ENCODE assay signal across 12 cellular contexts in genomic region chr9:68418259-68418845, GRCh38.
"Had no signal": no experiment of that assay in that cellular context is flagged by ENCODE, and none has a peak within 500 bp of the region (broad histone marks: within the 10 kb centered on the region; RNA-seq: fewer than 3 reads in every experiment).

No MANE protein-coding gene starts in this region.

- H3K27ac ChIP-seq: breast epithelium, psoas muscle, thyroid gland, WERI-Rb-1 had no signal

- H3K36me3 ChIP-seq: breast epithelium, thyroid gland, WERI-Rb-1 had no signal

- H3K4me1 ChIP-seq: breast epithelium, psoas muscle, thyroid gland had no signal

- H3K9me3 ChIP-seq: ascending aorta, psoas muscle, thyroid gland had no signal

- ATAC-seq: activated T-helper 17 cell treated with anti-CD3 and anti-CD28 coated beads, Interleukin-2, amount 50 U/mL, for 72 hours had no signal

- DNase-seq: activated CD4-positive, alpha-beta T cell treated with anti-CD3 and anti-CD28 coated beads, Interleukin-2, amount 50 U/mL, for 48 hours; activated naive CD4-positive, alpha-beta T cell treated with anti-CD3 and anti-CD28 coated beads, Interleukin-2, amount 10 ng/mL, durations not matched to agents 7 days and 5 days; hippocampal formation; nephron progenitor cell; psoas muscle; stimulated activated CD4-positive, alpha-beta T cell treated with anti-CD3 and anti-CD28 coated beads, Interleukin-12 subunit alpha, Interleukin-12 subunit beta, amount 100 ng/mL, for 4 hours; stimulated activated CD4-positive, alpha-beta T cell treated with anti-CD3 and anti-CD28 coated beads, Interleukin-2, amount 100 ng/mL, for 24 hours; thyroid gland; WERI-Rb-1 had no signal

- H3K4me3 ChIP-seq: ascending aorta, breast epithelium, psoas muscle, thyroid gland had no signal

- H3K27me3 ChIP-seq: ascending aorta, breast epithelium, thyroid gland had no signal
